8 cellular contexts compared by ENCODE assay signal in the genomic region with DNA sequence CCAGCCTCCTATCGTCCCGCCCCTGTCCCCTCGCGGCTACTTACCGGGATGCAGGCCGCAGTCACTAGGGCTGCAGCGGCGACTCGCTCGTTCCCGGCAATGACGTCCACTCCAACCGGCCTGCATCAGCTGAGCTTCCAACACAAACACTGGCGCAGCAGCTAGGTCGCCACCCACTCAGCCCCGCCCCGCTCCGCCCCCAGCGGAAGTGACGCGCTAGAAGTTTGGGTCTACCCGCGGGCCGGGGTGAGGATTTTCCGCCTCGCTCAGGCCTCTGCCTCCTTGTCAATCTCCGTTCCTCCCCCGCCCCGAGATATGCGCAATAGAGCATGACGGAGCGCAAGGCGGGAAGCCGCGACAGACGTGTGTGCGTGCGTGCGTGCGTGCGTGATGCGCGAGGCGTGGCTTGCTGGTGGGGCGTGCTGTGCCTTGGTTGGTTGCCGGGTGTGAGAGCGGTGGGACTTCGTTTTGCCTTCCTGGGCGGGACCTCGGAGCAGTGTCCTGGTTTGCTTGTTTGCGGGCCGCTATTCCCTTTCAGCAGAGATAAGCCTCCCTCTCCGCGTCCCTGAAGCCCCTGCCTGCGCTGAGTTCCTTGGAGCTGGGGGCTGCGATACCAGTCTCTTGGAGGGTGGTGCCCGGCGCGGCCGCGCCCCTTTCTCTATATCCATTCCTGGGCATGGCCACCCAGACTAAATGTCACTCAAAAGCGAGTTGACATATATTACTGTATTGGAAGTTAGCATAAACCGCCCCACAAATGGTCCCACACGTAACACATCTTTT. TPM values are rescaled to one million over a fixed set of nuclear protein-coding genes. Genes with fewer than 3 reads are reported as not detected.
DNase-seq lines count a peak whose midpoint lies in the region; ATAC-seq, FAIRE-seq and TF ChIP-seq lines count a peak whose summit lies in the region.

A gene with protein sequence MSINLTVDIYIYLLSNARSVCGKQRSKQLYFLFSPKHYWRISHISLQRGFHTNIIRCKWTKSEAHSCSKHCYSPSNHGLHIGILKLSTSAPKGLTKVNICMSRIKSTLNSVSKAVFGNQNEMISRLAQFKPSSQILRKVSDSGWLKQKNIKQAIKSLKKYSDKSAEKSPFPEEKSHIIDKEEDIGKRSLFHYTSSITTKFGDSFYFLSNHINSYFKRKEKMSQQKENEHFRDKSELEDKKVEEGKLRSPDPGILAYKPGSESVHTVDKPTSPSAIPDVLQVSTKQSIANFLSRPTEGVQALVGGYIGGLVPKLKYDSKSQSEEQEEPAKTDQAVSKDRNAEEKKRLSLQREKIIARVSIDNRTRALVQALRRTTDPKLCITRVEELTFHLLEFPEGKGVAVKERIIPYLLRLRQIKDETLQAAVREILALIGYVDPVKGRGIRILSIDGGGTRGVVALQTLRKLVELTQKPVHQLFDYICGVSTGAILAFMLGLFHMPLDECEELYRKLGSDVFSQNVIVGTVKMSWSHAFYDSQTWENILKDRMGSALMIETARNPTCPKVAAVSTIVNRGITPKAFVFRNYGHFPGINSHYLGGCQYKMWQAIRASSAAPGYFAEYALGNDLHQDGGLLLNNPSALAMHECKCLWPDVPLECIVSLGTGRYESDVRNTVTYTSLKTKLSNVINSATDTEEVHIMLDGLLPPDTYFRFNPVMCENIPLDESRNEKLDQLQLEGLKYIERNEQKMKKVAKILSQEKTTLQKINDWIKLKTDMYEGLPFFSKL (minus strand): TSS at position 151 of the 783 bp plus-strand sequence. CDS start 10,644 bp downstream, outside the sequence.

- peak within 1 kb of the TSS; percentile 97 for H3K4me3 ChIP-seq in BE2C (ENCODE audit: low read depth, low read length)

- H3K9me3 ChIP-seq in BE2C = no peaks in the 10 kb centered on the region

- DNase-seq in BE2C (peak; percentile 100), GM19240 (ENCODE audit: insufficient read length, low spot score) (peak; percentile 70), NCI-H526 (lab: John Stamatoyannopoulos, UW) (peak; percentile 100), kidney glomerular epithelial cell (lab: John Stamatoyannopoulos, UW) (peak; percentile 97)
- peak; percentile 100 for DNase-seq in activated CD4-positive, alpha-beta T cell treated with anti-CD3 and anti-CD28 coated beads for 48 hours
- peak; percentile 97 to 100 for DNase-seq in stimulated activated CD4-positive, alpha-beta T cell treated with anti-CD3 and anti-CD28 coated beads, Interleukin-1b, Interleukin-23, amount 100 ng/mL, for 1 hour (ENCODE audit: low read depth in 2 of 2)

- TF ChIP-seq CTCF in BE2C (IDR thresholded peaks at IDR 0.05; ENCODE audit: low read depth, low read length) = no peak

- H3K4me1 ChIP-seq in BE2C = 0 out of 2 replicates have a peak, but pooled peaks cover 3% of the 10 kb centered on the region

- peak; percentile 45 for FAIRE-seq in colon (lab: Jason Lieb, UNC)

- H3K36me3 ChIP-seq in BE2C = no peaks in the 10 kb centered on the region

- ATAC-seq in HG03460 (IDR thresholded peaks at IDR 0.05; ENCODE audit: unreplicated experiment) = peak; percentile 92

- no peaks in the 10 kb centered on the region for H3K27me3 ChIP-seq in BE2C

RNA-seq across cellular contexts. Expression of the gene that starts here (rescaled TPM):
- 46.1 TPM for polyA plus RNA-seq in BE2C (2012; ENCODE audit: insufficient read depth, insufficient read length, low read depth)

Comparison
In these comparisons a context has a peak if more than half of its experiments do, and no peak if none do; other contexts are left out.
1. Peak in every context shown above with its lines: DNase-seq, ATAC-seq and H3K4me3 ChIP-seq.